ENCODE assay signal across 1 cellular context in genomic region chr16:89545044-89545830, GRCh38.
A peak's percentile ranks its signal among the peaks of the same experiment; 100 is the strongest.
TF ChIP-seq lines count a peak whose summit lies in the region.

No MANE protein-coding gene starts in this region.

TF ChIP-seq in HepG2, 621 proteins besides CTCF, POLR2A, EP300 and RAD21 (continued from another document and continues in another):
- no peak for TF ChIP-seq ZNF142 (CRISPR knock-in tag; IDR thresholded peaks at IDR 0.05)
- TF ChIP-seq ZBTB34 (CRISPR knock-in tag; IDR thresholded peaks at IDR 0.05): peak; percentile 64; the same call in 1 of the 2 replicates
- TF ChIP-seq MYPOP (CRISPR knock-in tag; IDR thresholded peaks at IDR 0.05): peak; percentile 57; the same call in 1 of the 2 replicates
- no peak for TF ChIP-seq USF2 (IDR thresholded peaks at IDR 0.05; ENCODE audit: low read depth, low read length)
- TF ChIP-seq USF2 (CRISPR knock-in tag; IDR thresholded peaks at IDR 0.05; ENCODE audit: borderline replicate concordance): peak; percentile 34; the same call in 1 of the 2 replicates
- TF ChIP-seq SMC3 (IDR thresholded peaks at IDR 0.05; ENCODE audit: low read length): no peak
- no peak for TF ChIP-seq PATZ1 (CRISPR knock-in tag; IDR thresholded peaks at IDR 0.05)
- no peak for TF ChIP-seq ZBTB40 (IDR thresholded peaks at IDR 0.05)
- TF ChIP-seq ZBTB40 (CRISPR knock-in tag; IDR thresholded peaks at IDR 0.05): peak; percentile 38; the same call in 1 of the 2 replicates
- peak; percentile 16; the same call in 1 of the 2 replicates for TF ChIP-seq TGIF2 (CRISPR knock-in tag; IDR thresholded peaks at IDR 0.05)
- peak; percentile 75 for TF ChIP-seq HOXA3 (CRISPR knock-in tag; IDR thresholded peaks at IDR 0.05)
- peak; percentile 24; the same call in 1 of the 2 replicates for TF ChIP-seq ZNF274 (CRISPR knock-in tag; IDR thresholded peaks at IDR 0.05)
- no peak for TF ChIP-seq SIX1 (CRISPR knock-in tag; IDR thresholded peaks at IDR 0.05; ENCODE audit: borderline replicate concordance)
- TF ChIP-seq ZIK1 (CRISPR knock-in tag; IDR thresholded peaks at IDR 0.05; ENCODE audit: borderline replicate concordance, low read depth): 0 out of 2 replicates have a peak, but pooled peaks have one; percentile 10
- no peak for TF ChIP-seq FOXK2 (IDR thresholded peaks at IDR 0.05)
- TF ChIP-seq ZBTB2 (CRISPR knock-in tag; IDR thresholded peaks at IDR 0.05; ENCODE audit: low read depth): no peak
- TF ChIP-seq ZNF414 (CRISPR knock-in tag; IDR thresholded peaks at IDR 0.05): no peak
